ENCODE assay signal across 24 cellular contexts in the genomic region with DNA sequence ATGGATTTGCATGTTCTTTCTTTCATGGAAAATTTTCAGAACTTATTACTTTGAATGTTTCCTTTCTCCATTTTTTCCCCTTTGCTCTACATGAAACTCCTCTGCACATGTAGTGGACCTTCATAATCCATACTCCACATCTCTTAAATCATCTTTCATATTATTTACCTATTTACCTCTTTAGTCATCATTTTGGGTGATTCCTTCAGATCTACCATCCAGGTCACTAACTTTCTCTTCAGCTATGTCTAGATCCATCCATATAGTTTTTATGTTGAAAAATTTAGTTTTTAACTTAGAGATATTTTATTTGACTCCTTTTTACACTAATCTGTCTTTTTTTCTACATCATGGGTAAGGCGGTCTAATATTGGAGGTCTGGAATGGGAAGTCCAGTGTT.
DNase-seq lines count a peak whose midpoint lies in the region; ATAC-seq, FAIRE-seq and TF ChIP-seq lines count a peak whose summit lies in the region.
"Had no signal": no experiment of that assay in that cellular context is flagged by ENCODE, and none has a peak within 500 bp of the region (broad histone marks: within the 10 kb centered on the region; RNA-seq: fewer than 3 reads in every experiment).

No MANE protein-coding gene starts in this region.

- in situ Hi-C loops in HepG2 (cut with HindIII; ENCODE audit: extremely low pct_ligation_motif_present, low pct_unique_long_range_greater_than_20kb) = no loop called here

- H3K9me3 ChIP-seq in HepG2 (ENCODE audit: low read length) (peaks cover 18% of the 10 kb centered on the region), right lobe of liver (no peaks in the 10 kb centered on the region), HEK293 (ENCODE audit: control insufficient read depth, insufficient read depth, low read depth, low read length) (no peaks in the 10 kb centered on the region)
- H3K9me3 ChIP-seq: BE2C had no signal

- H3K27ac ChIP-seq in HepG2 (ENCODE audit: extremely low read length, insufficient read depth, low read length) (no peak overlapping the region), right lobe of liver (no peak overlapping the region), HEK293 (ENCODE audit: extremely low read depth, low read depth, low read length) (no peak overlapping the region)
- H3K27ac ChIP-seq: BLaER1 had no signal

- CTCF ChIA-PET in HepG2 (lab: Yijun Ruan, JAX; ENCODE audit: low intra/inter-chr PET ratio, low total read pairs) = no interaction called here
- CTCF ChIA-PET in HEK293 (lab: Yijun Ruan, JAX) = no interaction called here

- ATAC-seq in HepG2 (no peak), right lobe of liver (no peak)
- ATAC-seq: GM12878 had no signal

- no peaks in the 10 kb centered on the region for H4K20me1 ChIP-seq in HepG2 (ENCODE audit: insufficient read depth, low read length)
- H4K20me1 ChIP-seq: BLaER1 had no signal

- no peak for TF ChIP-seq RAD21 in HepG2 (CRISPR knock-in tag; IDR thresholded peaks at IDR 0.05)

- H3K36me3 ChIP-seq in HepG2 (replicated peaks in 1 of 2; ENCODE audit: control insufficient read depth in 1 of 2, insufficient read depth in 2 of 2, low read length in 2 of 2) (no peaks in the 10 kb centered on the region), right lobe of liver (no peaks in the 10 kb centered on the region), HEK293 (ENCODE audit: control insufficient read depth in 2 of 2, insufficient read depth in 1 of 2, low read length in 2 of 2) (no peaks in the 10 kb centered on the region)
- H3K36me3 ChIP-seq: BE2C, BLaER1 had no signal

- no peaks in the 10 kb centered on the region for H3K79me2 ChIP-seq in HepG2 (ENCODE audit: insufficient read depth, low read length)

- TF ChIP-seq POLR2A in HepG2 (IDR thresholded peaks at IDR 0.05; ENCODE audit: insufficient read depth in 1 of 2, low read depth in 2 of 2, low read length in 2 of 2) (no peak), right lobe of liver (IDR thresholded peaks at IDR 0.05) (no peak)

- BruUV-seq in HepG2 (replicated peaks; lab: Mats Ljungman, UMichigan) = no TSS peak

- no peak for FAIRE-seq in HepG2 (lab: Jason Lieb, UNC)
- FAIRE-seq: GM12878, GM12892, GM18507 had no signal

- TF ChIP-seq CTCF in HepG2 (CRISPR knock-in tag; IDR thresholded peaks at IDR 0.05) (no peak), right lobe of liver (IDR thresholded peaks at IDR 0.05) (no peak), HEK293 (tag by site-specific recombination; IDR thresholded peaks at IDR 0.05) (no peak)

- no peak for TF ChIP-seq EP300 in HepG2 (IDR thresholded peaks at IDR 0.05; ENCODE audit: low read depth in 2 of 2, low read length in 2 of 2)
- no peak for TF ChIP-seq EP300 in HepG2 (CRISPR knock-in tag; IDR thresholded peaks at IDR 0.05; ENCODE audit: borderline replicate concordance)

- no peak for DNase-seq in HepG2 (ENCODE audit: low spot score)
- no peak for DNase-seq in right lobe of liver
- DNase-seq in SIG-M5 treated with dmso at 0.1 percent for 504 hours (lab: John Stamatoyannopoulos, UW; ENCODE audit: unreplicated experiment) = no peak
- no peak for DNase-seq in activated CD4-positive, alpha-beta T cell treated with anti-CD3 and anti-CD28 coated beads for 48 hours
- DNase-seq: 8988T; ACHN; BE2C; C1 segment of cervical spinal cord; CD4-positive, alpha-beta memory T cell; CD4-positive, CD25-positive, alpha-beta regulatory T cell; CD8-positive, alpha-beta memory T cell; COR-L47; DMS 273 treated with DMSO at 0.1 percent for 48 hours; DMS153; DMS53; DMS79; DND-41; EL; GDM1 had no signal

- H3K4me3 ChIP-seq in HepG2 (replicated peaks in 1 of 3; ENCODE audit: insufficient read depth in 1 of 3, low read depth in 2 of 3, low read length in 3 of 3) (no peak overlapping the region), right lobe of liver (no peak overlapping the region), HEK293 (ENCODE audit: low read depth, low read length) (no peak overlapping the region)
- H3K4me3 ChIP-seq: BLaER1, GM12878 had no signal

- no peak overlapping the region for H3K9ac ChIP-seq in HepG2 (ENCODE audit: insufficient read depth, low read depth, low read length)
- H3K9ac ChIP-seq: BLaER1 had no signal

- POLR2A ChIA-PET in HepG2 (lab: Yijun Ruan, JAX) (no interaction called here), HEK293 (lab: Yijun Ruan, JAX) (no interaction called here)

- 95% methylated on average over 1 of the region's 1 CpG for WGBS in HepG2 (ENCODE audit: low lambda C conversion rate)
- WGBS in right lobe of liver (ENCODE audit: insufficient coverage, low coverage, low lambda C conversion rate, missing lambda C conversion rate) = 80% methylated on average over 1 of the region's 1 CpG

- intact Hi-C loops in HepG2 (cut with micrococcal nuclease; ENCODE audit: unreplicated experiment) (no loop called here), right lobe of liver (cut with DNase I) (no loop called here)

- no peak overlapping the region for H3K4me2 ChIP-seq in HepG2 (ENCODE audit: low read depth, low read length)
- H3K4me2 ChIP-seq: BLaER1 had no signal

- H2AFZ ChIP-seq in HepG2 (ENCODE audit: low read length) = no peak overlapping the region

- H3K4me1 ChIP-seq in HepG2 (ENCODE audit: insufficient read depth, low read length) (peaks cover 24% of the 10 kb centered on the region), right lobe of liver (no peaks in the 10 kb centered on the region), HEK293 (ENCODE audit: control insufficient read depth, insufficient read depth, low read length) (peaks cover 5% of the 10 kb centered on the region; the same call in 1 of the 2 replicates)
- H3K4me1 ChIP-seq: BLaER1 had no signal

- H3K27me3 ChIP-seq in HepG2 (ENCODE audit: control insufficient read depth in 1 of 2, insufficient read depth in 2 of 2, low read length in 2 of 2) (no peaks in the 10 kb centered on the region), right lobe of liver (no peaks in the 10 kb centered on the region)
- H3K27me3 ChIP-seq: BE2C, BLaER1 had no signal

TF ChIP-seq in HepG2, 621 proteins besides CTCF, POLR2A, EP300 and RAD21:
- TF ChIP-seq ZNF616 (CRISPR knock-in tag; IDR thresholded peaks at IDR 0.05; ENCODE audit: low read depth) (no peak), ZFP82 (CRISPR knock-in tag; IDR thresholded peaks at IDR 0.05; ENCODE audit: borderline replicate concordance) (peak; percentile 95; the same call in 1 of the 2 replicates)
TF ChIP-seq in HepG2: peak in this region for 1.

TF ChIP-seq in HEK293, 187 proteins besides CTCF, POLR2A, EP300 and RAD21:
- TF ChIP-seq ZXDB (tag by site-specific recombination; IDR thresholded peaks at IDR 0.05) (no peak), ZNF138 (tag by site-specific recombination; IDR thresholded peaks at IDR 0.05; ENCODE audit: borderline replicate concordance) (no peak), SETDB1 (IDR thresholded peaks at IDR 0.05; ENCODE audit: insufficient read length, low read length) (peak; percentile 38)
- TF ChIP-seq, protein P1, sequence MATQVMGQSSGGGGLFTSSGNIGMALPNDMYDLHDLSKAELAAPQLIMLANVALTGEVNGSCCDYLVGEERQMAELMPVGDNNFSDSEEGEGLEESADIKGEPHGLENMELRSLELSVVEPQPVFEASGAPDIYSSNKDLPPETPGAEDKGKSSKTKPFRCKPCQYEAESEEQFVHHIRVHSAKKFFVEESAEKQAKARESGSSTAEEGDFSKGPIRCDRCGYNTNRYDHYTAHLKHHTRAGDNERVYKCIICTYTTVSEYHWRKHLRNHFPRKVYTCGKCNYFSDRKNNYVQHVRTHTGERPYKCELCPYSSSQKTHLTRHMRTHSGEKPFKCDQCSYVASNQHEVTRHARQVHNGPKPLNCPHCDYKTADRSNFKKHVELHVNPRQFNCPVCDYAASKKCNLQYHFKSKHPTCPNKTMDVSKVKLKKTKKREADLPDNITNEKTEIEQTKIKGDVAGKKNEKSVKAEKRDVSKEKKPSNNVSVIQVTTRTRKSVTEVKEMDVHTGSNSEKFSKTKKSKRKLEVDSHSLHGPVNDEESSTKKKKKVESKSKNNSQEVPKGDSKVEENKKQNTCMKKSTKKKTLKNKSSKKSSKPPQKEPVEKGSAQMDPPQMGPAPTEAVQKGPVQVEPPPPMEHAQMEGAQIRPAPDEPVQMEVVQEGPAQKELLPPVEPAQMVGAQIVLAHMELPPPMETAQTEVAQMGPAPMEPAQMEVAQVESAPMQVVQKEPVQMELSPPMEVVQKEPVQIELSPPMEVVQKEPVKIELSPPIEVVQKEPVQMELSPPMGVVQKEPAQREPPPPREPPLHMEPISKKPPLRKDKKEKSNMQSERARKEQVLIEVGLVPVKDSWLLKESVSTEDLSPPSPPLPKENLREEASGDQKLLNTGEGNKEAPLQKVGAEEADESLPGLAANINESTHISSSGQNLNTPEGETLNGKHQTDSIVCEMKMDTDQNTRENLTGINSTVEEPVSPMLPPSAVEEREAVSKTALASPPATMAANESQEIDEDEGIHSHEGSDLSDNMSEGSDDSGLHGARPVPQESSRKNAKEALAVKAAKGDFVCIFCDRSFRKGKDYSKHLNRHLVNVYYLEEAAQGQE (tag by site-specific recombination; IDR thresholded peaks at IDR 0.05) = no peak
- TF ChIP-seq, protein P2, sequence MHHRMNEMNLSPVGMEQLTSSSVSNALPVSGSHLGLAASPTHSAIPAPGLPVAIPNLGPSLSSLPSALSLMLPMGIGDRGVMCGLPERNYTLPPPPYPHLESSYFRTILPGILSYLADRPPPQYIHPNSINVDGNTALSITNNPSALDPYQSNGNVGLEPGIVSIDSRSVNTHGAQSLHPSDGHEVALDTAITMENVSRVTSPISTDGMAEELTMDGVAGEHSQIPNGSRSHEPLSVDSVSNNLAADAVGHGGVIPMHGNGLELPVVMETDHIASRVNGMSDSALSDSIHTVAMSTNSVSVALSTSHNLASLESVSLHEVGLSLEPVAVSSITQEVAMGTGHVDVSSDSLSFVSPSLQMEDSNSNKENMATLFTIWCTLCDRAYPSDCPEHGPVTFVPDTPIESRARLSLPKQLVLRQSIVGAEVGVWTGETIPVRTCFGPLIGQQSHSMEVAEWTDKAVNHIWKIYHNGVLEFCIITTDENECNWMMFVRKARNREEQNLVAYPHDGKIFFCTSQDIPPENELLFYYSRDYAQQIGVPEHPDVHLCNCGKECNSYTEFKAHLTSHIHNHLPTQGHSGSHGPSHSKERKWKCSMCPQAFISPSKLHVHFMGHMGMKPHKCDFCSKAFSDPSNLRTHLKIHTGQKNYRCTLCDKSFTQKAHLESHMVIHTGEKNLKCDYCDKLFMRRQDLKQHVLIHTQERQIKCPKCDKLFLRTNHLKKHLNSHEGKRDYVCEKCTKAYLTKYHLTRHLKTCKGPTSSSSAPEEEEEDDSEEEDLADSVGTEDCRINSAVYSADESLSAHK (tag by site-specific recombination; IDR thresholded peaks at IDR 0.05) = no peak
